18 cellular contexts compared by ENCODE assay signal in the genomic region with DNA sequence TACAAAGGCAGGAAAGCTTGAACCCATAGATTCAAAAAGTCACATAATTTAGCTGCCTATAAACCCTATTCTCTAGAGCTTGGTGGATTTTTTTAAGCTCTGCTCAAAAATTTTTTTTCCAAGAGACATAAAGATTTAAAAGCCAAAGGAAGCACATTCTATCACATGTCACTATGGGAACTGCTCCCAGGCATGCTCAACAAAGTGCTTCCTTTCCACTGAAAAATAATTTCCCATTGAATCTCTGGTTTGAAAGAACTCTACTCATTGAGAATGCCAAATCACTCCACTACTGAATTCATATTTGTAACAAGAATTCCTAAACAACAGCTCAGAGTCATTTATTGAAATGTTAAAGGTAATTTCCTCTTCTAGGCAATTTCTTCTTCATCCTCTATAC.
DNase-seq lines count a peak whose midpoint lies in the region; ATAC-seq and TF ChIP-seq lines count a peak whose summit lies in the region.
"Had no signal": no experiment of that assay in that cellular context is flagged by ENCODE, and none has a peak within 500 bp of the region (broad histone marks: within the 10 kb centered on the region; RNA-seq: fewer than 3 reads in every experiment).

No MANE protein-coding gene starts in this region.

- H3K4me1 ChIP-seq in heart right ventricle = peaks cover 3 to 40% (median 19%) of the 10 kb centered on the region in 9 donors
- peaks cover 34% of the 10 kb centered on the region for H3K4me1 ChIP-seq in left ventricle myocardium inferior
- H3K4me1 ChIP-seq in osteoblast (ENCODE audit: insufficient read depth, low read length) = peaks cover 11% of the 10 kb centered on the region
- peaks cover 0 to 23% (median 14%) of the 10 kb centered on the region in 4 donors for H3K4me1 ChIP-seq in sigmoid colon

- H3K9me3 ChIP-seq in heart right ventricle (peaks cover 0 to 6% (median 0%) of the 10 kb centered on the region in 11 donors), left ventricle myocardium inferior (replicated peaks) (peaks cover 3% of the 10 kb centered on the region), osteoblast (ENCODE audit: low read depth, low read length) (no peaks in the 10 kb centered on the region), sigmoid colon (peaks cover 0 to 1% (median 0%) of the 10 kb centered on the region in 4 donors)

- no peak overlapping the region for H2AFZ ChIP-seq in osteoblast (ENCODE audit: low read length)

- H3K79me2 ChIP-seq in osteoblast (ENCODE audit: insufficient read depth, low read length) = no peaks in the 10 kb centered on the region

- TF ChIP-seq EP300 in sigmoid colon (IDR thresholded peaks at IDR 0.05) = no peak

- H3K27me3 ChIP-seq in heart right ventricle = no peaks in the 10 kb centered on the region
- no peaks in the 10 kb centered on the region for H3K27me3 ChIP-seq in left ventricle myocardium inferior (ENCODE audit: low read depth)
- no peaks in the 10 kb centered on the region for H3K27me3 ChIP-seq in osteoblast (ENCODE audit: insufficient read depth, low read length)
- H3K27me3 ChIP-seq in sigmoid colon = no peaks in the 10 kb centered on the region

- ATAC-seq in heart right ventricle (peak in 6 of 8 donors; percentile 5 to 40 (median 12)), left ventricle myocardium superior (no peak), GM18870 (IDR thresholded peaks at IDR 0.05; ENCODE audit: unreplicated experiment) (no peak), GM21528 (IDR thresholded peaks at IDR 0.05; ENCODE audit: low FRiP score, unreplicated experiment) (no peak), HG02763 (IDR thresholded peaks at IDR 0.05; ENCODE audit: unreplicated experiment) (no peak)
- ATAC-seq: Panc1 had no signal

- H4K20me1 ChIP-seq in osteoblast (ENCODE audit: insufficient read depth, low read length) = no peaks in the 10 kb centered on the region

- H3K27ac ChIP-seq in heart right ventricle = peak overlapping the region; percentile 15 to 88 (median 72)
- peak overlapping the region; percentile 88 for H3K27ac ChIP-seq in left ventricle myocardium inferior (replicated peaks)
- peak overlapping the region; percentile 72 for H3K27ac ChIP-seq in osteoblast (ENCODE audit: low read depth, low read length)
- peak overlapping the region in 1 of 4 donors; percentile 39 for H3K27ac ChIP-seq in sigmoid colon

- intact Hi-C loops in heart right ventricle (cut with DNase I) (loop anchor here in 4 of 10 donors (5.0 to 10.0 kb wide), 5 partner anchors 53 to 1255 kb away; a partner anchor contains a TSS), left ventricle myocardium superior (cut with micrococcal nuclease) (loop anchor here (10.0 kb wide), 1 partner anchor 55 kb away; no protein-coding TSS in a partner anchor), left ventricle myocardium inferior (cut with micrococcal nuclease) (no loop called here), sigmoid colon (cut with DNase I) (no loop called here)

- H3K36me3 ChIP-seq in heart right ventricle (no peaks in the 10 kb centered on the region), left ventricle myocardium inferior (no peaks in the 10 kb centered on the region), osteoblast (ENCODE audit: insufficient read depth, low read length) (no peaks in the 10 kb centered on the region), sigmoid colon (no peaks in the 10 kb centered on the region)

- TF ChIP-seq POLR2A in sigmoid colon (IDR thresholded peaks at IDR 0.05) = no peak

- TF ChIP-seq CTCF in heart right ventricle (IDR thresholded peaks at IDR 0.05) (no peak), left ventricle myocardium inferior (IDR thresholded peaks at IDR 0.05; ENCODE audit: borderline replicate concordance) (no peak), osteoblast (IDR thresholded peaks at IDR 0.05; ENCODE audit: extremely low read depth, low read depth, low read length) (no peak), sigmoid colon (IDR thresholded peaks at IDR 0.05) (no peak)

- H3K4me2 ChIP-seq in osteoblast (ENCODE audit: insufficient read depth, low read length) = no peak overlapping the region

- DNase-seq in heart right ventricle (no peak), left ventricle myocardium superior (no peak), left ventricle myocardium inferior (no peak), osteoblast (ENCODE audit: insufficient read length, low spot score, missing footprints) (no peak), sigmoid colon (no peak)
- DNase-seq: C1 segment of cervical spinal cord, DMS153, EL, Karpas-422, MM.1S, NCI-H1105 treated with DMSO at 0.1 percent for 48 hours, NCI-H1930, NCI-H2171, NCI-H82 had no signal

- H3K4me3 ChIP-seq in heart right ventricle (no peak overlapping the region), left ventricle myocardium inferior (no peak overlapping the region), osteoblast (ENCODE audit: insufficient read depth, low read length) (no peak overlapping the region), sigmoid colon (no peak overlapping the region)

Comparison
In these comparisons a context has a peak if more than half of its experiments do, and no peak if none do; other contexts are left out.
1. ATAC-seq: peak in heart right ventricle (6 of 8); none in left ventricle myocardium superior (single experiment), GM18870 (single experiment), GM21528 (single experiment) and HG02763 (single experiment).